ENCODE assay signal across 1 cellular context in genomic region chr17:82740906-82741759, GRCh38.
TF ChIP-seq lines count a peak whose summit lies in the region.

No MANE protein-coding gene starts in this region.

TF ChIP-seq in HepG2, 621 proteins besides CTCF, POLR2A, EP300 and RAD21 (continued from another document and continues in another):
- TF ChIP-seq RERE (CRISPR knock-in tag; IDR thresholded peaks at IDR 0.05; ENCODE audit: low read depth), result peak; percentile 80; the same call in 1 of the 2 replicates
- TF ChIP-seq ZNF703 (CRISPR knock-in tag; IDR thresholded peaks at IDR 0.05; ENCODE audit: borderline replicate concordance), result no peak
- peak; percentile 95 for TF ChIP-seq NCOR1 (IDR thresholded peaks at IDR 0.05; ENCODE audit: borderline replicate concordance, low read length)
- TF ChIP-seq ZKSCAN5 (CRISPR knock-in tag; IDR thresholded peaks at IDR 0.05), result no peak
- peak; percentile 74; the same call in 1 of the 2 replicates for TF ChIP-seq KMT2A (CRISPR knock-in tag; IDR thresholded peaks at IDR 0.05)
- TF ChIP-seq FOXJ3 (CRISPR knock-in tag; IDR thresholded peaks at IDR 0.05; ENCODE audit: borderline replicate concordance), result peak; percentile 49; the same call in 1 of the 2 replicates
- TF ChIP-seq, protein P1, sequence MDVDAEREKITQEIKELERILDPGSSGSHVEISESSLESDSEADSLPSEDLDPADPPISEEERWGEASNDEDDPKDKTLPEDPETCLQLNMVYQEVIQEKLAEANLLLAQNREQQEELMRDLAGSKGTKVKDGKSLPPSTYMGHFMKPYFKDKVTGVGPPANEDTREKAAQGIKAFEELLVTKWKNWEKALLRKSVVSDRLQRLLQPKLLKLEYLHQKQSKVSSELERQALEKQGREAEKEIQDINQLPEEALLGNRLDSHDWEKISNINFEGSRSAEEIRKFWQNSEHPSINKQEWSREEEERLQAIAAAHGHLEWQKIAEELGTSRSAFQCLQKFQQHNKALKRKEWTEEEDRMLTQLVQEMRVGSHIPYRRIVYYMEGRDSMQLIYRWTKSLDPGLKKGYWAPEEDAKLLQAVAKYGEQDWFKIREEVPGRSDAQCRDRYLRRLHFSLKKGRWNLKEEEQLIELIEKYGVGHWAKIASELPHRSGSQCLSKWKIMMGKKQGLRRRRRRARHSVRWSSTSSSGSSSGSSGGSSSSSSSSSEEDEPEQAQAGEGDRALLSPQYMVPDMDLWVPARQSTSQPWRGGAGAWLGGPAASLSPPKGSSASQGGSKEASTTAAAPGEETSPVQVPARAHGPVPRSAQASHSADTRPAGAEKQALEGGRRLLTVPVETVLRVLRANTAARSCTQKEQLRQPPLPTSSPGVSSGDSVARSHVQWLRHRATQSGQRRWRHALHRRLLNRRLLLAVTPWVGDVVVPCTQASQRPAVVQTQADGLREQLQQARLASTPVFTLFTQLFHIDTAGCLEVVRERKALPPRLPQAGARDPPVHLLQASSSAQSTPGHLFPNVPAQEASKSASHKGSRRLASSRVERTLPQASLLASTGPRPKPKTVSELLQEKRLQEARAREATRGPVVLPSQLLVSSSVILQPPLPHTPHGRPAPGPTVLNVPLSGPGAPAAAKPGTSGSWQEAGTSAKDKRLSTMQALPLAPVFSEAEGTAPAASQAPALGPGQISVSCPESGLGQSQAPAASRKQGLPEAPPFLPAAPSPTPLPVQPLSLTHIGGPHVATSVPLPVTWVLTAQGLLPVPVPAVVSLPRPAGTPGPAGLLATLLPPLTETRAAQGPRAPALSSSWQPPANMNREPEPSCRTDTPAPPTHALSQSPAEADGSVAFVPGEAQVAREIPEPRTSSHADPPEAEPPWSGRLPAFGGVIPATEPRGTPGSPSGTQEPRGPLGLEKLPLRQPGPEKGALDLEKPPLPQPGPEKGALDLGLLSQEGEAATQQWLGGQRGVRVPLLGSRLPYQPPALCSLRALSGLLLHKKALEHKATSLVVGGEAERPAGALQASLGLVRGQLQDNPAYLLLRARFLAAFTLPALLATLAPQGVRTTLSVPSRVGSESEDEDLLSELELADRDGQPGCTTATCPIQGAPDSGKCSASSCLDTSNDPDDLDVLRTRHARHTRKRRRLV (CRISPR knock-in tag; IDR thresholded peaks at IDR 0.05), result no peak
- TF ChIP-seq HMGA1 (CRISPR knock-in tag; conservative IDR thresholded peaks at IDR 0.05), result no peak
- peak; percentile 97 for TF ChIP-seq PHF21A (CRISPR knock-in tag; IDR thresholded peaks at IDR 0.05)
- TF ChIP-seq SRF (IDR thresholded peaks at IDR 0.05; ENCODE audit: low read depth, low read length), result no peak
- no peak for TF ChIP-seq ZNF660 (CRISPR knock-in tag; IDR thresholded peaks at IDR 0.05; ENCODE audit: borderline replicate concordance, low read depth)
- no peak for TF ChIP-seq KLF12 (CRISPR knock-in tag; IDR thresholded peaks at IDR 0.05; ENCODE audit: borderline replicate concordance)
- TF ChIP-seq SNAI1 (CRISPR knock-in tag; IDR thresholded peaks at IDR 0.05; ENCODE audit: borderline replicate concordance), result 0 out of 2 replicates have a peak, but pooled peaks have one; percentile 20
- no peak for TF ChIP-seq ELF4 (CRISPR knock-in tag; IDR thresholded peaks at IDR 0.05; ENCODE audit: borderline replicate concordance)
- TF ChIP-seq, protein P2, sequence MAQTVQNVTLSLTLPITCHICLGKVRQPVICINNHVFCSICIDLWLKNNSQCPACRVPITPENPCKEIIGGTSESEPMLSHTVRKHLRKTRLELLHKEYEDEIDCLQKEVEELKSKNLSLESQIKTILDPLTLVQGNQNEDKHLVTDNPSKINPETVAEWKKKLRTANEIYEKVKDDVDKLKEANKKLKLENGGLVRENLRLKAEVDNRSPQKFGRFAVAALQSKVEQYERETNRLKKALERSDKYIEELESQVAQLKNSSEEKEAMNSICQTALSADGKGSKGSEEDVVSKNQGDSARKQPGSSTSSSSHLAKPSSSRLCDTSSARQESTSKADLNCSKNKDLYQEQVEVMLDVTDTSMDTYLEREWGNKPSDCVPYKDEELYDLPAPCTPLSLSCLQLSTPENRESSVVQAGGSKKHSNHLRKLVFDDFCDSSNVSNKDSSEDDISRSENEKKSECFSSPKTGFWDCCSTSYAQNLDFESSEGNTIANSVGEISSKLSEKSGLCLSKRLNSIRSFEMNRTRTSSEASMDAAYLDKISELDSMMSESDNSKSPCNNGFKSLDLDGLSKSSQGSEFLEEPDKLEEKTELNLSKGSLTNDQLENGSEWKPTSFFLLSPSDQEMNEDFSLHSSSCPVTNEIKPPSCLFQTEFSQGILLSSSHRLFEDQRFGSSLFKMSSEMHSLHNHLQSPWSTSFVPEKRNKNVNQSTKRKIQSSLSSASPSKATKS (CRISPR knock-in tag; IDR thresholded peaks at IDR 0.05), result 0 out of 2 replicates have a peak, but pooled peaks have one; percentile 50
- peak; percentile 77 for TF ChIP-seq JUND (CRISPR knock-in tag; IDR thresholded peaks at IDR 0.05)
- peak; percentile 82 for TF ChIP-seq MEIS2 (CRISPR knock-in tag; IDR thresholded peaks at IDR 0.05)
- no peak for TF ChIP-seq HCFC1 (IDR thresholded peaks at IDR 0.05; ENCODE audit: low read depth, low read length)
- TF ChIP-seq SOX13 (IDR thresholded peaks at IDR 0.05), result peak; percentile 62; the same call in 1 of the 2 replicates
- TF ChIP-seq SOX13 (CRISPR knock-in tag; conservative IDR thresholded peaks at IDR 0.05 in 1 of 2, IDR thresholded peaks at IDR 0.05 in 1 of 2), result peak in 1 of 2 experiments; percentile 87; a peak in 2 of 4 replicates
- TF ChIP-seq, protein P3, sequence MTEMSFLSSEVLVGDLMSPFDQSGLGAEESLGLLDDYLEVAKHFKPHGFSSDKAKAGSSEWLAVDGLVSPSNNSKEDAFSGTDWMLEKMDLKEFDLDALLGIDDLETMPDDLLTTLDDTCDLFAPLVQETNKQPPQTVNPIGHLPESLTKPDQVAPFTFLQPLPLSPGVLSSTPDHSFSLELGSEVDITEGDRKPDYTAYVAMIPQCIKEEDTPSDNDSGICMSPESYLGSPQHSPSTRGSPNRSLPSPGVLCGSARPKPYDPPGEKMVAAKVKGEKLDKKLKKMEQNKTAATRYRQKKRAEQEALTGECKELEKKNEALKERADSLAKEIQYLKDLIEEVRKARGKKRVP (CRISPR knock-in tag; IDR thresholded peaks at IDR 0.05), result peak in 1 of 2 experiments; percentile 68; a peak in 2 of 4 replicates
- TF ChIP-seq ZNF335 (CRISPR knock-in tag; IDR thresholded peaks at IDR 0.05), result 0 out of 2 replicates have a peak, but pooled peaks have one; percentile 27
- no peak for TF ChIP-seq ZNF75D (CRISPR knock-in tag; IDR thresholded peaks at IDR 0.05; ENCODE audit: borderline replicate concordance)
- 0 out of 2 replicates have a peak, but pooled peaks have one; percentile 15 for TF ChIP-seq GTF2F1 (IDR thresholded peaks at IDR 0.05; ENCODE audit: low read length)
- peak; percentile 71 for TF ChIP-seq CBX1 (IDR thresholded peaks at IDR 0.05; ENCODE audit: low read depth)
- TF ChIP-seq ZMYM2 (CRISPR knock-in tag; IDR thresholded peaks at IDR 0.05), result peak; percentile 90; the same call in 1 of the 2 replicates
- TF ChIP-seq CENPX (CRISPR knock-in tag; IDR thresholded peaks at IDR 0.05), result no peak
- TF ChIP-seq KLF6 (CRISPR knock-in tag; IDR thresholded peaks at IDR 0.05), result 0 out of 2 replicates have a peak, but pooled peaks have one; percentile 41
- no peak for TF ChIP-seq RAD51 (IDR thresholded peaks at IDR 0.05; ENCODE audit: borderline replicate concordance)
- TF ChIP-seq ELF3 (CRISPR knock-in tag; IDR thresholded peaks at IDR 0.05), result peak; percentile 64; the same call in 1 of the 2 replicates
- peak; percentile 91 for TF ChIP-seq ZNF644 (CRISPR knock-in tag; IDR thresholded peaks at IDR 0.05; ENCODE audit: low read depth)
- TF ChIP-seq MYNN (CRISPR knock-in tag; IDR thresholded peaks at IDR 0.05; ENCODE audit: low read depth), result no peak
- no peak for TF ChIP-seq HDAC6 (IDR thresholded peaks at IDR 0.05; ENCODE audit: low read depth, low read length)
- peak; percentile 91 for TF ChIP-seq KDM6A (CRISPR knock-in tag; IDR thresholded peaks at IDR 0.05; ENCODE audit: low read depth)
- peak; percentile 81 for TF ChIP-seq PPARG (CRISPR knock-in tag; conservative IDR thresholded peaks at IDR 0.05)
- TF ChIP-seq CREM (IDR thresholded peaks at IDR 0.05), result peak; percentile 69
- no peak for TF ChIP-seq CREM (CRISPR knock-in tag; IDR thresholded peaks at IDR 0.05)
- TF ChIP-seq RFXAP (CRISPR knock-in tag; IDR thresholded peaks at IDR 0.05; ENCODE audit: borderline replicate concordance), result peak; percentile 67; the same call in 1 of the 2 replicates
- TF ChIP-seq, protein P4, sequence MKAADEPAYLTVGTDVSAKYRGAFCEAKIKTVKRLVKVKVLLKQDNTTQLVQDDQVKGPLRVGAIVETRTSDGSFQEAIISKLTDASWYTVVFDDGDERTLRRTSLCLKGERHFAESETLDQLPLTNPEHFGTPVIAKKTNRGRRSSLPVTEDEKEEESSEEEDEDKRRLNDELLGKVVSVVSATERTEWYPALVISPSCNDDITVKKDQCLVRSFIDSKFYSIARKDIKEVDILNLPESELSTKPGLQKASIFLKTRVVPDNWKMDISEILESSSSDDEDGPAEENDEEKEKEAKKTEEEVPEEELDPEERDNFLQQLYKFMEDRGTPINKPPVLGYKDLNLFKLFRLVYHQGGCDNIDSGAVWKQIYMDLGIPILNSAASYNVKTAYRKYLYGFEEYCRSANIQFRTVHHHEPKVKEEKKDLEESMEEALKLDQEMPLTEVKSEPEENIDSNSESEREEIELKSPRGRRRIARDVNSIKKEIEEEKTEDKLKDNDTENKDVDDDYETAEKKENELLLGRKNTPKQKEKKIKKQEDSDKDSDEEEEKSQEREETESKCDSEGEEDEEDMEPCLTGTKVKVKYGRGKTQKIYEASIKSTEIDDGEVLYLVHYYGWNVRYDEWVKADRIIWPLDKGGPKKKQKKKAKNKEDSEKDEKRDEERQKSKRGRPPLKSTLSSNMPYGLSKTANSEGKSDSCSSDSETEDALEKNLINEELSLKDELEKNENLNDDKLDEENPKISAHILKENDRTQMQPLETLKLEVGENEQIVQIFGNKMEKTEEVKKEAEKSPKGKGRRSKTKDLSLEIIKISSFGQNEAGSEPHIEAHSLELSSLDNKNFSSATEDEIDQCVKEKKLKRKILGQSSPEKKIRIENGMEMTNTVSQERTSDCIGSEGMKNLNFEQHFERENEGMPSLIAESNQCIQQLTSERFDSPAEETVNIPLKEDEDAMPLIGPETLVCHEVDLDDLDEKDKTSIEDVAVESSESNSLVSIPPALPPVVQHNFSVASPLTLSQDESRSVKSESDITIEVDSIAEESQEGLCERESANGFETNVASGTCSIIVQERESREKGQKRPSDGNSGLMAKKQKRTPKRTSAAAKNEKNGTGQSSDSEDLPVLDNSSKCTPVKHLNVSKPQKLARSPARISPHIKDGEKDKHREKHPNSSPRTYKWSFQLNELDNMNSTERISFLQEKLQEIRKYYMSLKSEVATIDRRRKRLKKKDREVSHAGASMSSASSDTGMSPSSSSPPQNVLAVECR (CRISPR knock-in tag; IDR thresholded peaks at IDR 0.05; ENCODE audit: borderline replicate concordance), result peak; percentile 88; the same call in 1 of the 2 replicates
- TF ChIP-seq SCMH1 (CRISPR knock-in tag; IDR thresholded peaks at IDR 0.05; ENCODE audit: borderline replicate concordance), result no peak
- no peak for TF ChIP-seq THAP7 (CRISPR knock-in tag; IDR thresholded peaks at IDR 0.05)
- no peak for TF ChIP-seq ZNF850 (CRISPR knock-in tag; conservative IDR thresholded peaks at IDR 0.05)
- peak; percentile 61 for TF ChIP-seq ZNF883 (CRISPR knock-in tag; IDR thresholded peaks at IDR 0.05; ENCODE audit: not compliant biosample characterization)
- no peak for TF ChIP-seq NFE2 (CRISPR knock-in tag; IDR thresholded peaks at IDR 0.05)
- TF ChIP-seq ZNF790 (CRISPR knock-in tag; IDR thresholded peaks at IDR 0.05; ENCODE audit: borderline replicate concordance), result no peak
- 0 out of 2 replicates have a peak, but pooled peaks have one; percentile 25 for TF ChIP-seq JUN (CRISPR knock-in tag; IDR thresholded peaks at IDR 0.05)
- TF ChIP-seq PHF8 (CRISPR knock-in tag; IDR thresholded peaks at IDR 0.05), result no peak
- no peak for TF ChIP-seq ZNF34 (CRISPR knock-in tag; IDR thresholded peaks at IDR 0.05; ENCODE audit: borderline replicate concordance)
- peak; percentile 92 for TF ChIP-seq KDM4B (CRISPR knock-in tag; IDR thresholded peaks at IDR 0.05)
- TF ChIP-seq ZKSCAN8 (CRISPR knock-in tag; IDR thresholded peaks at IDR 0.05; ENCODE audit: borderline replicate concordance), result peak; percentile 81; the same call in 1 of the 2 replicates
